ENCODE assay signal across 8 cellular contexts in genomic region chrX:13652256-13653021, GRCh38. TPM values are rescaled to one million over a fixed set of nuclear protein-coding genes. Genes with fewer than 3 reads are reported as not detected.
DNase-seq lines count a peak whose midpoint lies in the region; ATAC-seq, FAIRE-seq and TF ChIP-seq lines count a peak whose summit lies in the region.

No MANE protein-coding gene starts in this region.

- ATAC-seq in HG02678 (IDR thresholded peaks at IDR 0.05; ENCODE audit: unreplicated experiment) (peak; percentile 9), WTC11 (no peak), GM18868 (IDR thresholded peaks at IDR 0.05; ENCODE audit: unreplicated experiment) (no peak), HG03135 (IDR thresholded peaks at IDR 0.05; ENCODE audit: unreplicated experiment) (no peak)

- CTCF ChIA-PET in WTC11 (lab: Charles Lee), result interaction anchor here (0.9 kb wide), 1 partner anchor 706 kb away, joined by 3 read pairs; no protein-coding TSS in a partner anchor

- H3K79me2 ChIP-seq in smooth muscle cell (ENCODE audit: low read depth), result no peaks in the 10 kb centered on the region

- H3K36me3 ChIP-seq in smooth muscle cell (ENCODE audit: low read depth), result no peaks in the 10 kb centered on the region

- H3K4me1 ChIP-seq in smooth muscle cell (ENCODE audit: low read depth), result no peaks in the 10 kb centered on the region

- H3F3A ChIP-seq in smooth muscle cell (ENCODE audit: low read depth), result no peaks in the 10 kb centered on the region

- 44% methylated on average over 17 of the region's 17 CpGs for WGBS in smooth muscle cell (ENCODE audit: low lambda C conversion rate)

- no peaks in the 10 kb centered on the region for H3K27me3 Mint-ChIP-seq in WTC11 (ENCODE audit: low read depth)

- no peaks in the 10 kb centered on the region for H3K9me3 ChIP-seq in smooth muscle cell (replicated peaks; ENCODE audit: low read depth)

- H3K27ac Mint-ChIP-seq in WTC11, result no peak overlapping the region

- peak overlapping the region; percentile 84 for H3K27ac ChIP-seq in smooth muscle cell (ENCODE audit: low read depth)

- no peaks in the 10 kb centered on the region for H3K4me1 Mint-ChIP-seq in WTC11

- H3K9me3 Mint-ChIP-seq in WTC11, result no peaks in the 10 kb centered on the region

- TF ChIP-seq CTCF in D721Med (IDR thresholded peaks at IDR 0.05; ENCODE audit: insufficient read depth, missing control alignments) (no peak), WTC11 (IDR thresholded peaks at IDR 0.05) (no peak), smooth muscle cell (IDR thresholded peaks at IDR 0.05; ENCODE audit: borderline replicate concordance, insufficient read depth, poor library complexity, severe bottlenecking) (no peak)

- FAIRE-seq in D721Med (lab: Jason Lieb, UNC), result peak; percentile 70

- no peaks in the 10 kb centered on the region for H4K20me1 ChIP-seq in smooth muscle cell (ENCODE audit: low read depth)

- peak overlapping the region; percentile 73 for H3K4me2 ChIP-seq in smooth muscle cell

- no peak overlapping the region for H2AFZ ChIP-seq in smooth muscle cell (ENCODE audit: low read depth)

- H3K4me3 Mint-ChIP-seq in WTC11, result peak overlapping the region; percentile 77

- no peaks in the 10 kb centered on the region for H3K27me3 ChIP-seq in smooth muscle cell (ENCODE audit: low read depth)

- H3K9ac ChIP-seq in smooth muscle cell (ENCODE audit: low read depth), result peak overlapping the region; percentile 67

- H3K36me3 Mint-ChIP-seq in WTC11, result no peaks in the 10 kb centered on the region

- H3K4me3 ChIP-seq in smooth muscle cell, result peak overlapping the region; percentile 47

- POLR2A ChIA-PET in WTC11 (lab: Charles Lee), result interaction anchor here (0.6 kb wide), 1 partner anchor 62 kb away, joined by 6 read pairs; no protein-coding TSS in a partner anchor

- DNase-seq in D721Med (ENCODE audit: insufficient read length, low spot score) (no peak), WTC11 (ENCODE audit: low spot score) (no peak), glomerular visceral epithelial cell (ENCODE audit: extremely low spot score) (peak; percentile 61), smooth muscle cell (lab: John Stamatoyannopoulos, UW; ENCODE audit: unreplicated experiment) (no peak), mucosa of gallbladder (ENCODE audit: low spot score) (no peak)

TF ChIP-seq in WTC11, 78 proteins besides CTCF, POLR2A, EP300 and RAD21:
- TF ChIP-seq USF2 (CRISPR knock-in tag; IDR thresholded peaks at IDR 0.05) (no peak), ATF2 (CRISPR knock-in tag; IDR thresholded peaks at IDR 0.05; ENCODE audit: borderline replicate concordance, low read depth) (no peak), ZNF281 (CRISPR knock-in tag; IDR thresholded peaks at IDR 0.05) (no peak), NFATC4 (CRISPR knock-in tag; IDR thresholded peaks at IDR 0.05) (no peak), NR1H2 (CRISPR knock-in tag; IDR thresholded peaks at IDR 0.05) (no peak), HMGA2 (CRISPR knock-in tag; IDR thresholded peaks at IDR 0.05) (no peak), NR3C1 (CRISPR knock-in tag; conservative IDR thresholded peaks at IDR 0.05; ENCODE audit: low read depth) (no peak), PRRX2 (CRISPR knock-in tag; IDR thresholded peaks at IDR 0.05) (no peak), EMX1 (CRISPR knock-in tag; IDR thresholded peaks at IDR 0.05) (no peak), SOX15 (CRISPR knock-in tag; IDR thresholded peaks at IDR 0.05) (no peak), ZNF232 (CRISPR knock-in tag; IDR thresholded peaks at IDR 0.05) (no peak)

RNA-seq across cellular contexts. Expression of gene TCEANC, which starts 0.5 kb away (rescaled TPM):
- total RNA-seq in WTC11 (2021) (2.0 to 3.1 TPM (median 2.6 TPM) in 3 replicates), smooth muscle cell (2.5 and 2.6 TPM in 2 replicates), mucosa of gallbladder (4.0 TPM)
- 1.2 and 1.9 TPM in 2 replicates for polyA plus RNA-seq in smooth muscle cell

RNA-seq across cellular contexts. Expression of gene RAB9A, which starts 36.5 kb away (rescaled TPM):
- total RNA-seq in WTC11 (2021) (18.9 to 26.3 TPM (median 20.7 TPM) in 3 replicates), smooth muscle cell (25.8 and 42.3 TPM in 2 replicates), mucosa of gallbladder (32.2 TPM)
- polyA plus RNA-seq in smooth muscle cell, result 22.1 and 31.5 TPM in 2 replicates
